Comparison of ENCODE assay signal across 8 cellular contexts in genomic region chr18:12376718-12377555, GRCh38. TPM values are rescaled to one million over a fixed set of nuclear protein-coding genes. Genes with fewer than 3 reads are reported as not detected.
A peak's percentile ranks its signal among the peaks of the same experiment; 100 is the strongest.
DNase-seq lines count a peak whose midpoint lies in the region; ATAC-seq and TF ChIP-seq lines count a peak whose summit lies in the region.

TSS of gene AFG3L2 (minus strand) at chr18:12377227. CDS start at chr18:12377082, 145 bp downstream.

- peak; percentile 92 to 97 for DNase-seq in NCI-H187 (lab: John Stamatoyannopoulos, UW)
- peak; percentile 100 for DNase-seq in T-helper 17 cell
- peak; percentile 60 to 100 (median 99) for DNase-seq in amygdala (lab: John Stamatoyannopoulos, UW)
- DNase-seq in left ventricle myocardium inferior = peak; percentile 100
- DNase-seq in prostate gland (ENCODE audit: low spot score) = peak; percentile 100
- peak; percentile 100 for DNase-seq in ureter (ENCODE audit: low spot score)

- no peaks in the 10 kb centered on the region for H3K27me3 Mint-ChIP-seq in T-helper 17 cell

- H3K27ac ChIP-seq in left ventricle myocardium inferior (replicated peaks) = peak within 1 kb of the TSS; percentile 100
- peak within 1 kb of the TSS; percentile 93 to 97 for H3K27ac ChIP-seq in prostate gland

- H3K4me1 ChIP-seq in left ventricle myocardium inferior = peaks cover 58% of the 10 kb centered on the region
- H3K4me1 ChIP-seq in prostate gland (replicated peaks) = peaks cover 3% of the 10 kb centered on the region

- H3K36me3 Mint-ChIP-seq in T-helper 17 cell (ENCODE audit: low read depth) = peaks cover 3% of the 10 kb centered on the region

- TF ChIP-seq CTCF in left ventricle myocardium inferior (IDR thresholded peaks at IDR 0.05; ENCODE audit: borderline replicate concordance) = no peak
- TF ChIP-seq CTCF in prostate gland (IDR thresholded peaks at IDR 0.05) = peak in 1 of 4 experiments; percentile 32

- H3K27ac Mint-ChIP-seq in T-helper 17 cell = peak within 1 kb of the TSS; percentile 93

- H3K36me3 ChIP-seq in left ventricle myocardium inferior = no peaks in the 10 kb centered on the region
- H3K36me3 ChIP-seq in prostate gland = no peaks in the 10 kb centered on the region

- WGBS in prostate gland = under 1% methylated on average over 72 of the region's 104 CpGs

- peak; percentile 98 for TF ChIP-seq POLR2A in prostate gland (IDR thresholded peaks at IDR 0.05)

- H3K9me3 ChIP-seq in T-helper 17 cell (ENCODE audit: control insufficient read depth, low read length, poor library complexity, severe bottlenecking) (no peaks in the 10 kb centered on the region), left ventricle myocardium inferior (replicated peaks) (no peaks in the 10 kb centered on the region), prostate gland (no peaks in the 10 kb centered on the region)

- H3K4me3 ChIP-seq in left ventricle myocardium inferior (peak within 1 kb of the TSS; percentile 90), prostate gland (peak within 1 kb of the TSS; percentile 66 to 84)

- intact Hi-C loops in left ventricle myocardium inferior (cut with micrococcal nuclease) = no loop called here
- intact Hi-C loops in prostate gland (cut with DNase I) = no loop called here

- no peaks in the 10 kb centered on the region for H3K27me3 ChIP-seq in left ventricle myocardium inferior (ENCODE audit: low read depth)
- no peaks in the 10 kb centered on the region for H3K27me3 ChIP-seq in prostate gland (replicated peaks; ENCODE audit: insufficient read depth)

- peaks cover 33% of the 10 kb centered on the region for H3K4me1 Mint-ChIP-seq in T-helper 17 cell

- ATAC-seq in GM18502 (IDR thresholded peaks at IDR 0.05; ENCODE audit: poor library complexity, unreplicated experiment) (peak; percentile 87), HG02943 (IDR thresholded peaks at IDR 0.05; ENCODE audit: low read depth, unreplicated experiment) (peak; percentile 80), T-helper 17 cell (peak; percentile 89)

- H3K4me3 Mint-ChIP-seq in T-helper 17 cell = peak within 1 kb of the TSS; percentile 95

RNA-seq across cellular contexts. Expression of gene AFG3L2, which starts in this region (rescaled TPM):
- total RNA-seq in T-helper 17 cell (10 to 100 TPM; 29.6 to 42.1 TPM), left ventricle myocardium inferior (136 TPM), prostate gland (10 to 100 TPM; 39.7 to 51.5 TPM), ureter (59.0 TPM)

Comparison
In these comparisons a context has a peak if more than half of its experiments do, and no peak if none do; other contexts are left out.
1. Peak in every context shown above with its lines: DNase-seq, ATAC-seq, H3K4me3 ChIP-seq and H3K27ac ChIP-seq.